25 cellular contexts compared by ENCODE assay signal in the genomic region with DNA sequence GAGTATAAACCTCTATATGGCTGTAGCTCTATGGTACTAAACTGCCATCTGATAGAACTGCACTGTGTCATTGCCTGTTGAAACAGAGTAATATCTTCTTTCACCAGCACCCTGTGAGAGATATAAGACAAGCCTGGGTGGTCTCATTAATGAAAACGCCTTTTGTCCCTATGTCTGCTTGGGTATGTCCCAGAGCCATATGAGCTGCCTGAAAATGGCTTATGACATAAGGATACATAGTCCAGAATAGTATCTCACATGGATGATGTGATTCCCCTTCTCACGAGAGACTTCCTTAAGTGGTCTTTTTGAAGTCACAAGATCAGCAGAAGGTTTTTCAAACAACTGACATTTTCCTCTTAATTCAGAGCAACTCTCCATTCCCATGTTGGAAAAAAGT.
"Had no signal": no experiment of that assay in that cellular context is flagged by ENCODE, and none has a peak within 500 bp of the region (broad histone marks: within the 10 kb centered on the region; RNA-seq: fewer than 3 reads in every experiment).

No MANE protein-coding gene starts in this region.

- H3K4me2 ChIP-seq: neural progenitor cell had no signal

- H3K4me1 ChIP-seq: parathyroid adenoma, psoas muscle, right lobe of liver, sigmoid colon, stomach, thyroid gland, tibial nerve, upper lobe of left lung, vagina had no signal

- H3K27ac ChIP-seq: neural progenitor cell, ovary, parathyroid adenoma, psoas muscle, right lobe of liver, sigmoid colon, stomach, thoracic aorta, thyroid gland, tibial nerve, upper lobe of left lung, vagina had no signal

- H3K9ac ChIP-seq: neural progenitor cell, parathyroid adenoma had no signal

- H3K79me2 ChIP-seq: parathyroid adenoma had no signal

- H2AFZ ChIP-seq: neural progenitor cell, parathyroid adenoma had no signal

- ATAC-seq: psoas muscle; right cardiac atrium; right lobe of liver; stimulated activated effector memory CD8-positive, alpha-beta T cell treated with anti-CD3 and anti-CD28 coated beads, Interleukin-12 subunit alpha, Interleukin-12 subunit beta, amount 100 ng/mL, for 72 hours; stimulated activated naive B cell treated with anti-CD40 and anti-IgM and Interleukin-4, amounts not matched to agents 10 μg/mL and 1 μg/mL and 100 μg/mL, for 72 hours had no signal

- H3K4me3 ChIP-seq: neural progenitor cell, ovary, psoas muscle, right lobe of liver, sigmoid colon, stomach, thoracic aorta, thyroid gland, tibial nerve, upper lobe of left lung, vagina had no signal

- DNase-seq: occipital lobe; ovary; posterior cingulate gyrus; psoas muscle; right cardiac atrium; right lobe of liver; sigmoid colon; small intestine; stimulated activated CD4-positive, alpha-beta T cell treated with anti-CD3 and anti-CD28 coated beads, Interleukin-15, amount 100 ng/mL, for 24 hours; stimulated activated CD4-positive, alpha-beta T cell treated with anti-CD3 and anti-CD28 coated beads, Interleukin-2, amount 100 ng/mL, for 24 hours; stimulated activated CD4-positive, alpha-beta T cell treated with anti-CD3 and anti-CD28 coated beads, Interleukin-2, amount 100 ng/mL, for 48 hours; stimulated activated CD4-positive, alpha-beta T cell treated with anti-CD3 and anti-CD28 coated beads, Interleukin-4, amount 100 ng/mL, for 24 hours; stimulated activated naive B cell treated with anti-CD40 and anti-IgM and Interleukin-4, amounts not matched to agents 10 μg/mL and 1 μg/mL and 100 μg/mL, for 72 hours; stimulated activated naive CD4-positive, alpha-beta T cell treated with Interleukin-2 at 50 U/mL for 16 hours; stomach; thyroid gland; trophoblast cell; upper lobe of left lung had no signal

- H3K27me3 ChIP-seq: neural progenitor cell, ovary, right lobe of liver, sigmoid colon, stomach, thyroid gland, tibial nerve, upper lobe of left lung, vagina had no signal

- H3K9me3 ChIP-seq: ovary, psoas muscle, right lobe of liver, sigmoid colon, stomach, thoracic aorta, thyroid gland, tibial nerve, upper lobe of left lung, vagina had no signal

- H3K36me3 ChIP-seq: neural progenitor cell, ovary, right lobe of liver, sigmoid colon, stomach, thoracic aorta, thyroid gland, tibial nerve, upper lobe of left lung, vagina had no signal

- FAIRE-seq: small intestine, urothelium cell line had no signal
